ENCODE assay signal across 8 cellular contexts in genomic region chr1:20633190-20634064, GRCh38. TPM values are rescaled to one million over a fixed set of nuclear protein-coding genes. Genes with fewer than 3 reads are reported as not detected.
A peak's percentile ranks its signal among the peaks of the same experiment; 100 is the strongest.
DNase-seq lines count a peak whose midpoint lies in the region; ATAC-seq lines count a peak whose summit lies in the region.

Gene PINK1, plus strand, starts transcription at chr1:20633458. Its CDS starts 91 bp downstream, at chr1:20633549.

- in situ Hi-C loops in endometrial microvascular endothelial cells (cut with HindIII; ENCODE audit: inconsistent ontology term, low pct_unique_long_range_greater_than_20kb, low sequenced_read_pairs), result no loop called here

- peak; percentile 44 for ATAC-seq in GM18861 (IDR thresholded peaks at IDR 0.05; ENCODE audit: unreplicated experiment)

- DNase-seq in A172 (ENCODE audit: low spot score) (no peak), HPDE6-E6E7 (ENCODE audit: extremely low spot score) (peak; percentile 86), NOMO-1 (lab: John Stamatoyannopoulos, UW; ENCODE audit: unreplicated experiment in 2 of 2) (peak; percentile 70 to 83), mesenteric fat pad (ENCODE audit: low spot score) (peak; percentile 97)
- DNase-seq in activated CD8-positive, alpha-beta memory T cell treated with anti-CD3 and anti-CD28 coated beads, Interleukin-2, amount 50 U/mL, for 4 hours, result peak; percentile 83
- DNase-seq in stimulated activated CD8-positive, alpha-beta memory T cell treated with anti-CD3 and anti-CD28 coated beads, Interleukin-15, amount 100 ng/mL, for 1 hour (ENCODE audit: low read depth), result peak; percentile 74

RNA-seq across cellular contexts. Expression of gene PINK1, which starts in this region (rescaled TPM):
- total RNA-seq in A172 (2014; rRNA removed; shearing (Covaris generic)), result 44.8 and 57.9 TPM in 2 replicates
- 43.0 TPM for total RNA-seq in endometrial microvascular endothelial cells (ENCODE audit: inconsistent ontology term)
- total RNA-seq in mesenteric fat pad, result 87.6 TPM
